ENCODE assay signal across 2 cellular contexts in genomic region chr14:68815288-68816182, GRCh38.
TF ChIP-seq lines count a peak whose summit lies in the region.

No MANE protein-coding gene starts in this region.

TF ChIP-seq in SK-N-SH, 30 proteins besides CTCF, POLR2A, EP300 and RAD21 (continued from another document):
- TF ChIP-seq REST (IDR thresholded peaks at IDR 0.05; ENCODE audit: low read depth, low read length) (no peak), NFIC (IDR thresholded peaks at IDR 0.05; ENCODE audit: borderline replicate concordance) (no peak), YY1 (IDR thresholded peaks at IDR 0.05; ENCODE audit: low read depth) (no peak), FOXJ3 (CRISPR knock-in tag; IDR thresholded peaks at IDR 0.05) (no peak), TAF1 (IDR thresholded peaks at IDR 0.05; ENCODE audit: borderline replicate concordance, low read depth, low read length) (no peak), USF1 (IDR thresholded peaks at IDR 0.05; ENCODE audit: borderline replicate concordance, low read depth) (no peak)

TF ChIP-seq in SK-N-SH treated with all-trans-retinoic acid at 6 μM for 48 hours, 23 proteins besides CTCF, POLR2A, EP300 and RAD21 (continued from another document):
- no peak for TF ChIP-seq TSHZ2 (CRISPR knock-in tag; IDR thresholded peaks at IDR 0.05)
- TF ChIP-seq ISL1 (CRISPR knock-in tag; IDR thresholded peaks at IDR 0.05) = no peak
- no peak for TF ChIP-seq RARB (CRISPR knock-in tag; IDR thresholded peaks at IDR 0.05)
- no peak for TF ChIP-seq OSR1 (CRISPR knock-in tag; IDR thresholded peaks at IDR 0.05)
- TF ChIP-seq ZNF8 (CRISPR knock-in tag; IDR thresholded peaks at IDR 0.05) = no peak
- TF ChIP-seq GLIS3 (CRISPR knock-in tag; IDR thresholded peaks at IDR 0.05) = no peak
- TF ChIP-seq SNAI2 (CRISPR knock-in tag; IDR thresholded peaks at IDR 0.05) = no peak
- no peak for TF ChIP-seq ZC3H10 (CRISPR knock-in tag; IDR thresholded peaks at IDR 0.05)
- TF ChIP-seq ZNF565 (CRISPR knock-in tag; conservative IDR thresholded peaks at IDR 0.05; ENCODE audit: low read depth) = no peak
- no peak for TF ChIP-seq ZFP3 (CRISPR knock-in tag; IDR thresholded peaks at IDR 0.05)
- no peak for TF ChIP-seq ZFP30 (CRISPR knock-in tag; IDR thresholded peaks at IDR 0.05)
- TF ChIP-seq PPARA (CRISPR knock-in tag; IDR thresholded peaks at IDR 0.05; ENCODE audit: borderline replicate concordance) = no peak
- TF ChIP-seq CSRNP3 (CRISPR knock-in tag; IDR thresholded peaks at IDR 0.05) = no peak
- TF ChIP-seq TCF4 (CRISPR knock-in tag; IDR thresholded peaks at IDR 0.05; ENCODE audit: borderline replicate concordance) = no peak
